Comparison of ENCODE assay signal across 8 cellular contexts in genomic region chr21:45154511-45155508, GRCh38.
DNase-seq lines count a peak whose midpoint lies in the region; FAIRE-seq and TF ChIP-seq lines count a peak whose summit lies in the region.

No MANE protein-coding gene starts in this region.

- H3K27me3 ChIP-seq in A673 (replicated peaks; ENCODE audit: insufficient read depth, low read depth, low read length, poor library complexity), result no peaks in the 10 kb centered on the region

- no peaks in the 10 kb centered on the region for H3K36me3 ChIP-seq in A673 (ENCODE audit: insufficient read depth, low read length, poor library complexity, severe bottlenecking)

- no peak overlapping the region for H3K4me3 ChIP-seq in A673 (ENCODE audit: low read depth, low read length, poor library complexity, severe bottlenecking)

- no peak overlapping the region for H3K27ac Mint-ChIP-seq in activated CD4-positive, alpha-beta T cell treated with anti-CD3 and anti-CD28 coated beads, Interleukin-2, amount 10 ng/mL, durations not matched to agents 24 days and 14 days

- no peak overlapping the region for H3K27ac ChIP-seq in A673 (ENCODE audit: low read depth, low read length, poor library complexity, severe bottlenecking)

- no TSS peak for BruUV-seq in A673 (replicated peaks; lab: Mats Ljungman, UMichigan)

- CTCF ChIA-PET in A673 (lab: Charles Lee) (no interaction called here), GM10248 (lab: Yijun Ruan, JAX) (interaction anchor here (4.1 kb wide), 1 partner anchor 17 kb away, joined by 42 read pairs; no protein-coding TSS in a partner anchor)

- DNase-seq in A673 (ENCODE audit: low spot score), result peak; percentile 60
- DNase-seq in H54 (ENCODE audit: insufficient read length, low spot score), result peak; percentile 75
- DNase-seq in activated CD4-positive, alpha-beta T cell treated with anti-CD3 and anti-CD28 coated beads, Interleukin-2, amount 10 ng/mL, durations not matched to agents 24 days and 14 days, result peak; percentile 86
- DNase-seq in glomerular visceral epithelial cell (ENCODE audit: extremely low spot score), result peak; percentile 46
- DNase-seq in GM10248 (ENCODE audit: extremely low spot score), result no peak
- DNase-seq in globus pallidus (ENCODE audit: low spot score), result no peak
- DNase-seq in DMS114 treated with DMSO at 0.1 percent for 48 hours (lab: John Stamatoyannopoulos, UW; ENCODE audit: unreplicated experiment), result no peak
- DNase-seq in SHP77 treated with DMSO at 0.1 percent for 48 hours (lab: John Stamatoyannopoulos, UW), result no peak

- POLR2A ChIA-PET in A673 (lab: Charles Lee; ENCODE audit: low non-redundant PET) (no interaction called here), GM10248 (lab: Yijun Ruan, JAX) (no interaction called here)

- no peaks in the 10 kb centered on the region for H3K27me3 Mint-ChIP-seq in activated CD4-positive, alpha-beta T cell treated with anti-CD3 and anti-CD28 coated beads, Interleukin-2, amount 10 ng/mL, durations not matched to agents 24 days and 14 days

- no peaks in the 10 kb centered on the region for H3K9me3 ChIP-seq in A673 (ENCODE audit: low read depth, low read length, poor library complexity, severe bottlenecking)

- FAIRE-seq in H54 (lab: Jason Lieb, UNC), result no peak

- no peak for TF ChIP-seq CTCF in A673 (conservative IDR thresholded peaks at IDR 0.05; ENCODE audit: low read depth, low read length)
- TF ChIP-seq CTCF in GM10248 (IDR thresholded peaks at IDR 0.05; ENCODE audit: control extremely low read depth, extremely low read depth, low read depth, missing control alignments), result no peak

- peaks cover 18% of the 10 kb centered on the region for H3K36me3 Mint-ChIP-seq in activated CD4-positive, alpha-beta T cell treated with anti-CD3 and anti-CD28 coated beads, Interleukin-2, amount 10 ng/mL, durations not matched to agents 24 days and 14 days (ENCODE audit: low read depth)

- H3K9me3 Mint-ChIP-seq in activated CD4-positive, alpha-beta T cell treated with anti-CD3 and anti-CD28 coated beads, Interleukin-2, amount 10 ng/mL, durations not matched to agents 24 days and 14 days, result peaks cover 12% of the 10 kb centered on the region

- peaks cover 32% of the 10 kb centered on the region for H3K4me1 Mint-ChIP-seq in activated CD4-positive, alpha-beta T cell treated with anti-CD3 and anti-CD28 coated beads, Interleukin-2, amount 10 ng/mL, durations not matched to agents 24 days and 14 days

- TF ChIP-seq POLR2A in H54 (IDR thresholded peaks at IDR 0.05; ENCODE audit: low read depth, low read length), result no peak

- no peak overlapping the region for H3K4me3 Mint-ChIP-seq in activated CD4-positive, alpha-beta T cell treated with anti-CD3 and anti-CD28 coated beads, Interleukin-2, amount 10 ng/mL, durations not matched to agents 24 days and 14 days

- intact Hi-C loops in A673 (cut with micrococcal nuclease; ENCODE audit: unreplicated experiment), result no loop called here
- intact Hi-C loops in activated CD4-positive, alpha-beta T cell treated with anti-CD3 and anti-CD28 coated beads, Interleukin-2, amount 10 ng/mL, durations not matched to agents 24 days and 14 days (cut with micrococcal nuclease), result loop anchor here (5.0 kb wide), 2 partner anchors 117 to 662 kb away; no protein-coding TSS in a partner anchor

- H3K4me1 ChIP-seq in A673 (ENCODE audit: insufficient read depth, low read length, poor library complexity, severe bottlenecking), result peaks cover 32% of the 10 kb centered on the region

Comparison
In these comparisons a context has a peak if more than half of its experiments do, and no peak if none do; other contexts are left out.
1. DNase-seq: peak in A673 (single experiment), H54 (single experiment), activated CD4-positive, alpha-beta T cell treated with anti-CD3 and anti-CD28 coated beads, Interleukin-2, amount 10 ng/mL, durations not matched to agents 24 days and 14 days (single experiment) and glomerular visceral epithelial cell (single experiment); none in GM10248 (single experiment), globus pallidus (single experiment), DMS114 treated with DMSO at 0.1 percent for 48 hours (single experiment) and SHP77 treated with DMSO at 0.1 percent for 48 hours (single experiment).